8 cellular contexts compared by ENCODE assay signal in the genomic region with DNA sequence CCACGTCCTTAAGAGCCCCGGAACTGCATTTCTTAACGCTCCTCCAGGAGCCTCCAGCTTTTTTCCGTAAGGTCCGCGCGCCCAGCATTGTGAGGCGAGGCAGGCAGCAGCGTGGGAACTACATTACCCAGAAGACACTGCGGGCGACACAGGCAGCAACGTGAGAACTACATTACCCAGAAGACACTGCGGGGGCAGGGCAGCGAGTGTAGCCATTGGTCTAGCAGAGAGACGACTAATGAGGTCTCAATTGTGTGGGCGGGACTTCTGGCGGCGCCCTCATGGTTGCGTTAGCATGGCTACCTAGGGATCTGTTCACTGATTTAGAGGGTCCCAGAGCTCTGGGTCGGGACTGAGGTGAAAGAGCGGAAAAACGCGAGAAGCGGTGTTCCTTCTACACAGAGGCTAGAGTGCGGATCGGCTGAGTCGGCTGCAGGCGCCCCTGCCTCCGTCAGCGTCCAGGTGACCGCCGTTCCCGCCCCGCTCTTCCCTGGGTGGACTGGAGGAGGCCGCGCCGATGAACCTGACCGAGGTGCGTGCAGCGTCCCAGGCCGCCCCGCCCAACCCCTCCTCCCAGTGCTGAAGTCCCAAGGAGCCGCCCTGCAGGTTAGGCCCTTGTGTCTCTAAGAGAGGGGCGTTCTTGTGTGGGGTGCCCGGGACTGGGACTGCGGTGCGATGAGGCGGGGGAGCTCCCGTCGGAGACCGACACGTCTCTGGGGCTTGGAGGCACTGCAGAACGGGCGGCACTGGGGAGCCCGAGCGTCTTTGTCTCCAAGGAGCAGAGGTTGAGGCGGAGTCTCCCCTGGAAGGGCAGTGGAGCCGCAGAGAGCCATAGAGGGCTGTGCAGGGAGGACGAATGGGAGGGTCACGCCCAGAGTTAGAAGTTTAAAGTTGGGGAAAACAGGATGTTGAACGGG. TPM values are rescaled to one million over a fixed set of nuclear protein-coding genes. Genes with fewer than 3 reads are reported as not detected.
A peak's percentile ranks its signal among the peaks of the same experiment; 100 is the strongest.
DNase-seq lines count a peak whose midpoint lies in the region; TF ChIP-seq lines count a peak whose summit lies in the region.

TSS of gene ZNF749 (plus strand) at position 264 of the 917 bp plus-strand sequence. CDS start at position 518, 254 bp downstream.

- peaks cover 19% of the 10 kb centered on the region for H3K4me1 Mint-ChIP-seq in neural progenitor cell

- peak within 1 kb of the TSS; percentile 100 for H3K4me3 Mint-ChIP-seq in neural progenitor cell

- H4K20me1 ChIP-seq in neural progenitor cell (ENCODE audit: low read depth): peaks cover 4% of the 10 kb centered on the region

- H3K27ac Mint-ChIP-seq in neural progenitor cell: peak within 1 kb of the TSS; percentile 82

- DNase-seq in GM03348 (ENCODE audit: low spot score) (peak; percentile 98), HFF-Myc (ENCODE audit: extremely low read depth, low read depth) (peak; percentile 99), MV-4-11 (lab: John Stamatoyannopoulos, UW) (peak; percentile 100), SJSA1 (ENCODE audit: low read depth in 1 of 2, low spot score in 2 of 2) (peak; percentile 88 to 97), foreskin melanocyte (peak; percentile 96), neural progenitor cell (ENCODE audit: low spot score) (peak; percentile 99)
- DNase-seq in activated gamma-delta T cell treated with anti-CD3 and anti-CD28 coated beads, Interleukin-2, amount 50 U/mL, for 16 hours (ENCODE audit: low read depth): peak; percentile 96

- H3K36me3 Mint-ChIP-seq in neural progenitor cell: peaks cover 59% of the 10 kb centered on the region

- H3F3A ChIP-seq in neural progenitor cell (ENCODE audit: low read depth): peaks cover 6% of the 10 kb centered on the region

- H3K4me2 ChIP-seq in neural progenitor cell: peak within 1 kb of the TSS; percentile 91

- H3K4me1 ChIP-seq in SJSA1 (replicated peaks) (peaks cover 8% of the 10 kb centered on the region; the same call in 1 of the 2 replicates), neural progenitor cell (peaks cover 6% of the 10 kb centered on the region), stomach smooth muscle (ENCODE audit: control insufficient read depth, insufficient read depth, low read length) (peaks cover 16% of the 10 kb centered on the region)

- TF ChIP-seq CTCF in HFF-Myc (IDR thresholded peaks at IDR 0.05; ENCODE audit: low read depth, low read length, missing control alignments) (no peak), neural progenitor cell (IDR thresholded peaks at IDR 0.05) (no peak)

- no peaks in the 10 kb centered on the region for H3K27me3 ChIP-seq in SJSA1 (replicated peaks)
- no peaks in the 10 kb centered on the region for H3K27me3 ChIP-seq in neural progenitor cell
- no peaks in the 10 kb centered on the region for H3K27me3 ChIP-seq in stomach smooth muscle (ENCODE audit: control insufficient read depth in 1 of 2, insufficient read depth in 2 of 2, low read length in 2 of 2)

- peaks cover 25% of the 10 kb centered on the region for H3K36me3 ChIP-seq in SJSA1
- H3K36me3 ChIP-seq in neural progenitor cell: no peaks in the 10 kb centered on the region
- peaks cover 7 to 8% of the 10 kb centered on the region in 2 donors for H3K36me3 ChIP-seq in stomach smooth muscle (ENCODE audit: control insufficient read depth in 2 of 2, insufficient read depth in 2 of 2, low read length in 2 of 2)

- H3K9me3 ChIP-seq in SJSA1 (replicated peaks): peaks cover under 1% of the 10 kb centered on the region; the same call in 1 of the 2 replicates
- no peaks in the 10 kb centered on the region for H3K9me3 ChIP-seq in neural progenitor cell (ENCODE audit: low read depth)
- peaks cover 0 to 3% of the 10 kb centered on the region in 2 donors for H3K9me3 ChIP-seq in stomach smooth muscle (ENCODE audit: control insufficient read depth in 2 of 2, low read length in 2 of 2)

- H3K9ac ChIP-seq in neural progenitor cell (peak within 1 kb of the TSS; percentile 68), stomach smooth muscle (ENCODE audit: low read length in 2 of 2) (peak within 1 kb of the TSS; percentile 74 to 80)

- H3K27me3 Mint-ChIP-seq in neural progenitor cell (ENCODE audit: insufficient read depth, low read depth): peaks cover 9% of the 10 kb centered on the region

- H3K4me3 ChIP-seq in HFF-Myc (replicated peaks; ENCODE audit: low read depth, low read length) (peak within 1 kb of the TSS; percentile 74), SJSA1 (peak within 1 kb of the TSS; percentile 55), neural progenitor cell (peak within 1 kb of the TSS; percentile 94), stomach smooth muscle (ENCODE audit: low read length in 2 of 2) (peak within 1 kb of the TSS; percentile 67 to 92)

- H3K79me2 ChIP-seq in neural progenitor cell (ENCODE audit: low read depth): peaks cover 55% of the 10 kb centered on the region

- H3K9me3 Mint-ChIP-seq in neural progenitor cell: peaks cover 60% of the 10 kb centered on the region

- no peak within 1 kb of the TSS for H3K27ac ChIP-seq in SJSA1
- H3K27ac ChIP-seq in neural progenitor cell: no peak within 1 kb of the TSS
- no peak within 1 kb of the TSS for H3K27ac ChIP-seq in stomach smooth muscle (ENCODE audit: low read length)

- peak within 1 kb of the TSS; percentile 86 for H2AFZ ChIP-seq in neural progenitor cell (replicated peaks)

RNA-seq across cellular contexts. Expression of gene ZNF749, which starts in this region (rescaled TPM):
- 6.1 and 8.2 TPM in 2 replicates for total RNA-seq in SJSA1 (2014; rRNA removed; shearing (Covaris generic))
- total RNA-seq in neural progenitor cell (ENCODE audit: low replicate concordance): 11.7 and 13.8 TPM in 2 replicates
